Comparison of ENCODE assay signal across 8 cellular contexts in the genomic region with DNA sequence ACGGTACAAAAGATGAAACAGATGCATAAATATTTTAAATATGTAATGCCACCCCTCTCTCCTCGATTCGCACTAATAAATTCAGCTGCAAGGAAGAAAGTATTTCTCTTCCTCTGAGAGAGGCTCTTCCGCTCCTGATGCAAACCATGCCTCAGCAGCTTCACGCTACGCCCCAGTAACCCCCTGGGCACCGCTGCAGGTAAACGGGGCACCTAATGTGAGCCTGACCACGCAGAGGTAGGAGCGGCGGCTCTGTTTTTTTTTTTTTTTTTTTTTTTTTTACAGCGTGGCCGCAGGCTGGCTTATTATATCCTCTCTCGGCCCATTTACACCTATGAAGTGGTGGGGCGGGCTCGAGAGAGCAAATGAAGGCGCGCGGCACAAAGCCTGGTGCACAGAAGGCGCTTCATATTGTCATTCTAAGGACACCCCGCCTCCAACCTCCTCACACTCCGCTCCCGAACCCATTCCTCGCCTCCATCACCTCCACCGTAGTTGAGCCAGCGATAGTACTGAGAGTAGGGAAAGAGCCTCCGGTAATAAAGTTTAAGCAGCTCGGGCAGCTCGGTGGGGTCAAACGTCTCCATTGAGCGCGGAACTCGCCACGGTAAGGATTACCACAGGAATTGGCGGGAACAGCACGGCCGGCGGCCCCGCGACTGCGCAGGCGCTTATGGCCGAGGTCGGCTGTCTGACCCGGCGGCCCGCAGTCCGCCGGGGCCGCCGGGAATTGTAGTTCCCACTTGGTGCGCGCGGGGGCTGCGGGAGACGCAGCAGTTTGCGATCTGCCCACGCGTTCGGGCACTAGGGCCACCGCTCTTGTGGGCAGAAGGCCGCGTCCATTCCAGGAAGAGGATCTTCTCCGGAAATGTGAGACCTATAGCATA. TPM values are rescaled to one million over a fixed set of nuclear protein-coding genes. Genes with fewer than 3 reads are reported as not detected.
DNase-seq lines count a peak whose midpoint lies in the region; ATAC-seq and TF ChIP-seq lines count a peak whose summit lies in the region.

A gene (minus strand): TSS at position 612 of the 887 bp plus-strand sequence. CDS start 25 bp downstream, at position 587.

- H3K9me3 ChIP-seq in CD4-positive, alpha-beta T cell (ENCODE audit: control insufficient read depth, low read length), result no peaks in the 10 kb centered on the region
- H3K9me3 ChIP-seq in duodenal mucosa (ENCODE audit: control insufficient read depth in 1 of 2, low read length in 2 of 2) (no peaks in the 10 kb centered on the region), lower lobe of right lung (no peaks in the 10 kb centered on the region)

- peak; percentile 80 for ATAC-seq in CD4-positive, alpha-beta T cell (ENCODE audit: poor library complexity)
- ATAC-seq in GM19452 (IDR thresholded peaks at IDR 0.05; ENCODE audit: unreplicated experiment), result peak; percentile 78
- ATAC-seq in HG03571 (IDR thresholded peaks at IDR 0.05; ENCODE audit: unreplicated experiment), result peak; percentile 76
- ATAC-seq in lower lobe of right lung, result peak; percentile 96 to 98

- H3K27ac Mint-ChIP-seq in CD4-positive, alpha-beta T cell, result peak within 1 kb of the TSS; percentile 95

- peak within 1 kb of the TSS; percentile 79 for H3K9ac ChIP-seq in duodenal mucosa (ENCODE audit: low read depth in 1 of 2, low read length in 2 of 2)

- H3K27me3 Mint-ChIP-seq in CD4-positive, alpha-beta T cell, result no peaks in the 10 kb centered on the region

- POLR2A ChIA-PET in CD4-positive, alpha-beta T cell (lab: Charles Lee), result interaction anchor here (0.6 to 2.4 kb wide), 13 partner anchors 26 to 360 kb away, joined by 3 to 25 read pairs (median 6); a partner anchor contains a TSS

- H3K36me3 Mint-ChIP-seq in CD4-positive, alpha-beta T cell (ENCODE audit: low read depth), result peaks cover 49% of the 10 kb centered on the region

- no peaks in the 10 kb centered on the region for H3K27me3 ChIP-seq in CD4-positive, alpha-beta T cell (ENCODE audit: control insufficient read depth, insufficient read depth, low read length)
- H3K27me3 ChIP-seq in duodenal mucosa (ENCODE audit: control insufficient read depth in 1 of 2, insufficient read depth in 2 of 2, low read length in 2 of 2), result no peaks in the 10 kb centered on the region
- H3K27me3 ChIP-seq in lower lobe of right lung (ENCODE audit: low read depth), result no peaks in the 10 kb centered on the region

- H3K4me1 ChIP-seq in duodenal mucosa (ENCODE audit: control insufficient read depth in 1 of 2, insufficient read depth in 2 of 2, low read length in 2 of 2), result no peaks in the 10 kb centered on the region
- peaks cover 25% of the 10 kb centered on the region for H3K4me1 ChIP-seq in lower lobe of right lung

- H3K4me1 Mint-ChIP-seq in CD4-positive, alpha-beta T cell (ENCODE audit: low read depth), result peaks cover 33% of the 10 kb centered on the region

- CTCF ChIA-PET in CD4-positive, alpha-beta T cell (lab: Charles Lee), result interaction anchor here (0.6 to 2.0 kb wide), 5 partner anchors 26 to 490 kb away, joined by 3 to 6 read pairs (median 4); a partner anchor contains a TSS

- DNase-seq in CD4-positive, alpha-beta T cell, result peak; percentile 66 to 82 (median 72)
- DNase-seq in NCI-H748 treated with DMSO at 0.1 percent for 48 hours (lab: John Stamatoyannopoulos, UW) (peak; percentile 92), lower lobe of right lung (peak; percentile 89)
- peak; percentile 92 to 93 for DNase-seq in activated CD4-positive, alpha-beta T cell treated with anti-CD3 and anti-CD28 coated beads, Interleukin-2, amount 50 U/mL, for 48 hours
- DNase-seq in stimulated activated CD4-positive, alpha-beta T cell treated with anti-CD3 and anti-CD28 coated beads, Interleukin-4, amount 100 ng/mL, for 48 hours (ENCODE audit: low read depth in 2 of 2), result peak; percentile 87 to 88

- peak; percentile 41 for TF ChIP-seq CTCF in CD4-positive, alpha-beta T cell (IDR thresholded peaks at IDR 0.05)
- TF ChIP-seq CTCF in lower lobe of right lung (IDR thresholded peaks at IDR 0.05), result peak; percentile 38

- H3K9me3 Mint-ChIP-seq in CD4-positive, alpha-beta T cell, result no peaks in the 10 kb centered on the region

- intact Hi-C loops in CD4-positive, alpha-beta T cell (cut with DNase I, micrococcal nuclease), result loop anchor here (1.0 to 5.0 kb wide), 3 partner anchors 27 to 375 kb away; a partner anchor contains a TSS
- intact Hi-C loops in lower lobe of right lung (cut with DNase I), result no loop called here

- peak within 1 kb of the TSS; percentile 98 for H3K4me3 Mint-ChIP-seq in CD4-positive, alpha-beta T cell

- H3K36me3 ChIP-seq in duodenal mucosa (ENCODE audit: control insufficient read depth in 1 of 2, insufficient read depth in 2 of 2, low read length in 2 of 2) (no peaks in the 10 kb centered on the region), lower lobe of right lung (peaks cover 11% of the 10 kb centered on the region)

- H3K27ac ChIP-seq in CD4-positive, alpha-beta T cell (ENCODE audit: low read depth, low read length), result peak within 1 kb of the TSS; percentile 68
- peak within 1 kb of the TSS; percentile 70 for H3K27ac ChIP-seq in duodenal mucosa (ENCODE audit: low read depth, low read length)
- H3K27ac ChIP-seq in lower lobe of right lung, result peak within 1 kb of the TSS; percentile 67

- H3K4me3 ChIP-seq in duodenal mucosa (ENCODE audit: low read depth in 1 of 2, low read length in 2 of 2) (peak within 1 kb of the TSS; percentile 96 to 97), lower lobe of right lung (peak within 1 kb of the TSS; percentile 74)

RNA-seq across cellular contexts. Expression of the gene that starts here (rescaled TPM):
- 1 to 10 TPM; 5.3 to 6.1 TPM for total RNA-seq in CD4-positive, alpha-beta T cell
- 7.7 TPM for total RNA-seq in lower lobe of right lung

Comparison
In these comparisons a context has a peak if more than half of its experiments do, and no peak if none do; other contexts are left out.
1. Peak in every context shown above with its lines: DNase-seq, ATAC-seq, H3K4me3 ChIP-seq and H3K27ac ChIP-seq.